In genomic region chr9:109861499-109861898, GRCh38 we compare ENCODE assay signal across 18 cellular contexts.
DNase-seq lines count a peak whose midpoint lies in the region; ATAC-seq and TF ChIP-seq lines count a peak whose summit lies in the region.
"Had no signal": no experiment of that assay in that cellular context is flagged by ENCODE, and none has a peak within 500 bp of the region (broad histone marks: within the 10 kb centered on the region; RNA-seq: fewer than 3 reads in every experiment).

No MANE protein-coding gene starts in this region.

- TF ChIP-seq CTCF in fibroblast of pulmonary artery (IDR thresholded peaks at IDR 0.05; ENCODE audit: low read length, missing control alignments): no peak
- TF ChIP-seq CTCF in omental fat pad (IDR thresholded peaks at IDR 0.05): no peak
- no peak for TF ChIP-seq CTCF in BE2C (IDR thresholded peaks at IDR 0.05; ENCODE audit: low read depth, low read length)

- DNase-seq in AG20443 (ENCODE audit: low spot score) (peak; percentile 80), RPMI7951 (ENCODE audit: low read depth) (peak; percentile 63), fibroblast of pulmonary artery (ENCODE audit: low read depth) (peak; percentile 25), pons (ENCODE audit: low spot score) (peak; percentile 63), cerebellum (ENCODE audit: low spot score) (no peak), omental fat pad (ENCODE audit: low spot score) (no peak), BE2C (no peak), NOMO-1 treated with dmso at 0.1 percent for 144 hours (lab: John Stamatoyannopoulos, UW; ENCODE audit: unreplicated experiment) (no peak)
- DNase-seq: activated CD4-positive, alpha-beta T cell treated with anti-CD3 and anti-CD28 coated beads, Interleukin-2, amount 10 ng/mL, durations not matched to agents 7 days and 5 days; activated CD8-positive, alpha-beta memory T cell treated with anti-CD3 and anti-CD28 coated beads, Interleukin-2, amount 50 U/mL, for 48 hours; activated effector memory CD4-positive, alpha-beta T cell treated with anti-CD3 and anti-CD28 coated beads, Interleukin-2, amount 50 U/mL, for 16 hours; Caco-2; islet precursor cell; NCI-H1092 treated with DMSO at 0.1 percent for 48 hours; NCI-H526 treated with DMSO at 0.1 percent for 48 hours; SHP77 treated with DMSO at 0.1 percent for 48 hours; stimulated activated CD4-positive, alpha-beta T cell treated with anti-CD3 and anti-CD28 coated beads, Interleukin-12 subunit alpha, Interleukin-12 subunit beta, amount 100 ng/mL, for 4 hours; transverse colon had no signal

- H3K4me1 ChIP-seq in BE2C: no peaks in the 10 kb centered on the region
- H3K4me1 ChIP-seq: Caco-2, transverse colon had no signal

- ATAC-seq in omental fat pad (ENCODE audit: low FRiP score): no peak

- no peaks in the 10 kb centered on the region for H3K36me3 ChIP-seq in BE2C
- H3K36me3 ChIP-seq: transverse colon had no signal

- H3K9me3 ChIP-seq in BE2C: no peaks in the 10 kb centered on the region
- H3K9me3 ChIP-seq: Caco-2, transverse colon had no signal

- H3K27me3 ChIP-seq in BE2C: no peaks in the 10 kb centered on the region
- H3K27me3 ChIP-seq: transverse colon had no signal

- H3K4me3 ChIP-seq in fibroblast of pulmonary artery (replicated peaks; ENCODE audit: low read depth, low read length): no peak overlapping the region
- no peak overlapping the region for H3K4me3 ChIP-seq in BE2C (ENCODE audit: low read depth, low read length)
- H3K4me3 ChIP-seq: transverse colon had no signal

Comparison
In these comparisons a context has a peak if more than half of its experiments do, and no peak if none do; other contexts are left out.
1. DNase-seq: peak in AG20443 (single experiment), RPMI7951 (single experiment), fibroblast of pulmonary artery (single experiment) and pons (single experiment); none in cerebellum (single experiment), omental fat pad (single experiment), BE2C (single experiment) and NOMO-1 treated with dmso at 0.1 percent for 144 hours (single experiment).